Comparison of ENCODE assay signal across 9 cellular contexts in the genomic region with DNA sequence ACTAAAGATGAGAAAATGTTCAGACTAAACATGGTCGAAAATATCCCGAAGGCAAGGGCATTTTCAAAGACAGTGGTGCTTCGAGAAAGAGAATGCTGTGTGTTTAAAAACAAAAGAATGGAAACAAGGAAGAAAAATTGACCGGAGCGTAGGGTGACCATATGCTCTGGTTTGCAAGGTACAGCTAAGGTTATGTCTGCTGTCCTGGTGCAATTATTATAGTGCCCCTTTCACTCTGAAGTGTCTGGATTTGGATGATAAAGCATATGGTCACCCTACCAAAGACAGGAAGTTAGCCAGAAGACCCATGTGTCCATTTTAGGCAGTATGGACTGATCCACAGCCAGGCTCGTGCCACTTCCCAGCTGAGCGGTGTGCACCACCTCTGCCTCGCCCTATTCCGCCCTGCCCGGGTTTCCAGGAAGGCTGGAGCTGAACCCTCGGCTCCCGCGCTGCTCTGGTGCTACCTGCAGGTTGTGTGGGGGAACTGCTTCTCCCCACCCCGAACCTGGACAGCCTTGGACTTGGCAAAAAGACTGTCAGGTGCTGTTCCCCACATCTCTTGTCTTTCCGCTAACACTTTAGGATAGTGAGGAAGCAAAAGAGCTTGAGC. TPM values are rescaled to one million over a fixed set of nuclear protein-coding genes. Genes with fewer than 3 reads are reported as not detected.
A peak's percentile ranks its signal among the peaks of the same experiment; 100 is the strongest.
DNase-seq lines count a peak whose midpoint lies in the region; ATAC-seq and TF ChIP-seq lines count a peak whose summit lies in the region.
"Had no signal": no experiment of that assay in that cellular context is flagged by ENCODE, and none has a peak within 500 bp of the region (broad histone marks: within the 10 kb centered on the region; RNA-seq: fewer than 3 reads in every experiment).

No MANE protein-coding gene starts in this region.

- H3K9me3 ChIP-seq in Loucy (ENCODE audit: insufficient read depth, low read depth, low read length) (no peaks in the 10 kb centered on the region), smooth muscle cell (replicated peaks; ENCODE audit: low read depth) (no peaks in the 10 kb centered on the region), ascending aorta (no peaks in the 10 kb centered on the region)

- H2AFZ ChIP-seq in Loucy (ENCODE audit: low read length) (peak overlapping the region; percentile 79), smooth muscle cell (ENCODE audit: low read depth) (no peak overlapping the region)

- no peak overlapping the region for H3K27ac ChIP-seq in smooth muscle cell (ENCODE audit: low read depth)
- H3K27ac ChIP-seq in ascending aorta: no peak overlapping the region

- DNase-seq in activated T-cell treated with anti-CD3 and anti-CD28 coated beads, Interleukin-2, amount 50 U/mL, for 4 hours: no peak
- DNase-seq in activated T-cell treated with anti-CD3 and anti-CD28 coated beads for 4 hours (no peak), SW 1271 (lab: John Stamatoyannopoulos, UW) (peak; percentile 16 to 34), foreskin fibroblast (peak; percentile 4 to 42), smooth muscle cell (lab: John Stamatoyannopoulos, UW; ENCODE audit: unreplicated experiment) (no peak), epidermal melanocyte (ENCODE audit: insufficient read length, low spot score) (no peak), ascending aorta (ENCODE audit: low spot score in 2 of 2) (no peak)

- H3F3A ChIP-seq in Loucy (ENCODE audit: low read depth): no peaks in the 10 kb centered on the region
- H3F3A ChIP-seq in smooth muscle cell (ENCODE audit: low read depth): no peaks in the 10 kb centered on the region

- H3K36me3 ChIP-seq in Loucy (ENCODE audit: insufficient read depth, low read length) (no peaks in the 10 kb centered on the region), smooth muscle cell (ENCODE audit: low read depth) (no peaks in the 10 kb centered on the region), ascending aorta (no peaks in the 10 kb centered on the region)

- H3K9me3 Mint-ChIP-seq in activated T-cell treated with anti-CD3 and anti-CD28 coated beads, Interleukin-2, amount 50 U/mL, for 4 hours: no peaks in the 10 kb centered on the region
- H3K9me3 Mint-ChIP-seq: activated naive CD4-positive, alpha-beta T cell treated with anti-CD3 and anti-CD28 coated beads, Interleukin-2, amount 50 U/mL, for 72 hours had no signal

- H3K4me2 ChIP-seq in Loucy (ENCODE audit: low read depth, low read length, poor library complexity, severe bottlenecking) (peak overlapping the region; percentile 29), smooth muscle cell (no peak overlapping the region)

- H3K27me3 ChIP-seq in Loucy (ENCODE audit: insufficient read depth, low read length, poor library complexity, severe bottlenecking) (no peaks in the 10 kb centered on the region), smooth muscle cell (ENCODE audit: low read depth) (peaks cover 31% of the 10 kb centered on the region), ascending aorta (no peaks in the 10 kb centered on the region)

- H3K4me3 ChIP-seq in Loucy (ENCODE audit: low read length, poor library complexity, severe bottlenecking) (no peak overlapping the region), foreskin fibroblast (ENCODE audit: low read depth in 1 of 2, low read length in 2 of 2) (no peak overlapping the region), smooth muscle cell (no peak overlapping the region), ascending aorta (no peak overlapping the region)

- H3K4me3 Mint-ChIP-seq in activated T-cell treated with anti-CD3 and anti-CD28 coated beads, Interleukin-2, amount 50 U/mL, for 4 hours: no peak overlapping the region

- no peaks in the 10 kb centered on the region for H3K9me2 ChIP-seq in Loucy (replicated peaks; ENCODE audit: low read depth, low read length)

- peaks cover 35% of the 10 kb centered on the region for H3K27me3 Mint-ChIP-seq in activated T-cell treated with anti-CD3 and anti-CD28 coated beads, Interleukin-2, amount 50 U/mL, for 4 hours (ENCODE audit: low read depth)

- 39% methylated on average over 15 of the region's 15 CpGs for WGBS in smooth muscle cell (ENCODE audit: low lambda C conversion rate)

- no peaks in the 10 kb centered on the region for H4K20me1 ChIP-seq in Loucy (ENCODE audit: insufficient read depth, low read length, poor library complexity, severe bottlenecking)
- H4K20me1 ChIP-seq in smooth muscle cell (ENCODE audit: low read depth): no peaks in the 10 kb centered on the region

- no peaks in the 10 kb centered on the region for H3K79me2 ChIP-seq in Loucy (ENCODE audit: insufficient read depth, low read length)
- H3K79me2 ChIP-seq in smooth muscle cell (ENCODE audit: low read depth): no peaks in the 10 kb centered on the region

- intact Hi-C loops in ascending aorta (cut with DNase I): loop anchor here (10.0 kb wide), 1 partner anchor 83 kb away; no protein-coding TSS in a partner anchor

- H3K4me1 ChIP-seq in Loucy (ENCODE audit: insufficient read depth, low read length, poor library complexity, severe bottlenecking) (peaks cover 2% of the 10 kb centered on the region), smooth muscle cell (ENCODE audit: low read depth) (no peaks in the 10 kb centered on the region), ascending aorta (no peaks in the 10 kb centered on the region)

- TF ChIP-seq CTCF in Loucy (conservative IDR thresholded peaks at IDR 0.05; ENCODE audit: low read length) (peak; percentile 68), foreskin fibroblast (IDR thresholded peaks at IDR 0.05; ENCODE audit: low read depth, low read length) (peak; percentile 42), smooth muscle cell (IDR thresholded peaks at IDR 0.05; ENCODE audit: borderline replicate concordance, insufficient read depth, poor library complexity, severe bottlenecking) (peak; percentile 40), ascending aorta (IDR thresholded peaks at IDR 0.05) (peak in 1 of 3 experiments; percentile 9)

- no peaks in the 10 kb centered on the region for H3K36me3 Mint-ChIP-seq in activated T-cell treated with anti-CD3 and anti-CD28 coated beads, Interleukin-2, amount 50 U/mL, for 4 hours (ENCODE audit: insufficient read depth)
- H3K36me3 Mint-ChIP-seq: activated naive CD4-positive, alpha-beta T cell treated with anti-CD3 and anti-CD28 coated beads, Interleukin-2, amount 50 U/mL, for 72 hours had no signal

- peak; percentile 50 to 60 for ATAC-seq in activated T-cell treated with anti-CD3 and anti-CD28 coated beads, Interleukin-2, amount 50 U/mL, for 4 hours

- H3K4me1 Mint-ChIP-seq in activated T-cell treated with anti-CD3 and anti-CD28 coated beads, Interleukin-2, amount 50 U/mL, for 4 hours (ENCODE audit: low read depth): no peaks in the 10 kb centered on the region

- no peak overlapping the region for H3K9ac ChIP-seq in Loucy (ENCODE audit: low read depth, low read length, poor library complexity, severe bottlenecking)
- no peak overlapping the region for H3K9ac ChIP-seq in smooth muscle cell (ENCODE audit: low read depth)

RNA-seq across cellular contexts. Expression of a gene that starts 25.2 kb away (rescaled TPM):
- total RNA-seq in activated T-cell treated with anti-CD3 and anti-CD28 coated beads, Interleukin-2, amount 50 U/mL, for 4 hours: not detected
- 0.22 and 0.27 TPM in 2 replicates for total RNA-seq in smooth muscle cell
- not detected in 2 replicates for polyA plus RNA-seq in smooth muscle cell
- not detected for total RNA-seq in ascending aorta

RNA-seq across cellular contexts. Expression of a gene that starts 28.0 kb away (rescaled TPM):
- 10 to 100 TPM; 78.3 to 84.4 (median 79.9) TPM for total RNA-seq in activated T-cell treated with anti-CD3 and anti-CD28 coated beads, Interleukin-2, amount 50 U/mL, for 4 hours
- total RNA-seq in smooth muscle cell (39.7 and 48.9 TPM in 2 replicates), ascending aorta (54.8 TPM)
- 67.1 and 72.4 TPM in 2 replicates for polyA plus RNA-seq in smooth muscle cell

RNA-seq across cellular contexts. Expression of a gene that starts 39.0 kb away (rescaled TPM):
- total RNA-seq in activated T-cell treated with anti-CD3 and anti-CD28 coated beads, Interleukin-2, amount 50 U/mL, for 4 hours: 1 to 10 TPM in 2 of 3 donors, under 1 TPM in 1; 0.79 to 2.1 (median 2.1) TPM
- total RNA-seq in smooth muscle cell (2.5 and 4.1 TPM in 2 replicates), ascending aorta (104 TPM)
- 15.1 and 20.3 TPM in 2 replicates for polyA plus RNA-seq in smooth muscle cell

RNA-seq across cellular contexts. Expression of a gene that starts 49.8 kb away (rescaled TPM):
- not detected for total RNA-seq in activated T-cell treated with anti-CD3 and anti-CD28 coated beads, Interleukin-2, amount 50 U/mL, for 4 hours
- total RNA-seq in smooth muscle cell: not detected in 2 replicates
- polyA plus RNA-seq in smooth muscle cell: 0.52 TPM in 1 of 2 replicates, not detected in the other
- total RNA-seq in ascending aorta: not detected

Comparison
In these comparisons a context has a peak if more than half of its experiments do, and no peak if none do; other contexts are left out.
1. DNase-seq: peak in SW 1271 (2 of 2) and foreskin fibroblast (2 of 2); none in activated T-cell treated with anti-CD3 and anti-CD28 coated beads, Interleukin-2, amount 50 U/mL, for 4 hours (single experiment), activated T-cell treated with anti-CD3 and anti-CD28 coated beads for 4 hours (single experiment), smooth muscle cell (single experiment), epidermal melanocyte (single experiment) and ascending aorta (0 of 2).
2. RNA of a gene that starts 39.0 kb away (total RNA-seq): 104 TPM in ascending aorta (single experiment); 2.5 to 4.1 TPM in smooth muscle cell and 0.79 to 2.1 TPM in activated T-cell treated with anti-CD3 and anti-CD28 coated beads, Interleukin-2, amount 50 U/mL, for 4 hours; every median in the first group is over 10 times any median in the second.